26 cellular contexts compared by ENCODE assay signal in the genomic region with DNA sequence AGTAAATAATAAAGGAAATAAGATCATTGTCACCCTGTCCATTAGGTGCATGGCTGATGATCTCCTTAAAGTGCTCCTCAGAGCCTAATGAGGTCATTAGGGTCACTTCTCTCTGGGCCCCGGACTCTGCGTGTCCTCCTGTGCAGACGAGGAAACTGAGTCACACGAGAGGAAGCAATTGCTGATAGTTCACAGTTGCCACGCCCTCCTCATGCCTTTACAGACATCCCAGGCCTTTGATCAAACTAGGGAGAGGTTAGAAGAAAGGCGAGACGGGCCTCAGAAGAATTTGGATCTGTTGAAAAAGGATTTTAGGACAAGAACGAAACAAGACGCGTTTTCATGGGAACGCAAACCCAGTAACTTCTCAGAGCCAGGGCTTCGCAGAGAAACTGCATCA. TPM values are rescaled to one million over a fixed set of nuclear protein-coding genes. Genes with fewer than 3 reads are reported as not detected.
DNase-seq lines count a peak whose midpoint lies in the region; ATAC-seq, FAIRE-seq and TF ChIP-seq lines count a peak whose summit lies in the region.
"Had no signal": no experiment of that assay in that cellular context is flagged by ENCODE, and none has a peak within 500 bp of the region (broad histone marks: within the 10 kb centered on the region; RNA-seq: fewer than 3 reads in every experiment).

No MANE protein-coding gene starts in this region.

- TF ChIP-seq CTCF in H1 (IDR thresholded peaks at IDR 0.05; ENCODE audit: control extremely low read depth in 1 of 3, insufficient read depth in 1 of 3, low read depth in 1 of 3, low read length in 3 of 3) (no peak), neural crest cell (conservative IDR thresholded peaks at IDR 0.05) (no peak)

- no peak overlapping the region for H3K4me3 ChIP-seq in CD4-positive, alpha-beta memory T cell (ENCODE audit: low read length in 2 of 2)
- peak overlapping the region; percentile 49; the same call in 1 of the 2 replicates for H3K4me3 ChIP-seq in HUES48 (ENCODE audit: low read depth, low read length)
- peak overlapping the region in 2 of 4 experiments; percentile 11 to 53; a peak in 4 of 8 replicates for H3K4me3 ChIP-seq in H1 (ENCODE audit: extremely low read depth in 1 of 4, insufficient read depth in 2 of 4, low read depth in 3 of 4, low read length in 4 of 4)
- H3K4me3 ChIP-seq: HAP-1, sigmoid colon had no signal

- peak overlapping the region; percentile 68 to 73 for H3K4me2 ChIP-seq in H1 (ENCODE audit: insufficient read depth in 1 of 2, low read depth in 2 of 2, low read length in 2 of 2)

- 33% methylated on average over 12 of the region's 12 CpGs; no CpG with 5 or more reads in 1 of the 2 experiments for WGBS in H1 (ENCODE audit: extremely low coverage in 1 of 2, insufficient coverage in 1 of 2, insufficient read length in 1 of 2, insufficient replicate concordance in 2 of 2, low coverage in 1 of 2, low lambda C conversion rate in 2 of 2, missing lambda C conversion rate in 1 of 2), 2 experiments

- H3K4me1 Mint-ChIP-seq in CD4-positive, alpha-beta memory T cell = peaks cover 7 to 24% (median 10%) of the 10 kb centered on the region in 4 donors
- peaks cover 56% of the 10 kb centered on the region for H3K4me1 Mint-ChIP-seq in neural crest cell
- no peaks in the 10 kb centered on the region for H3K4me1 Mint-ChIP-seq in activated CD8-positive, alpha-beta memory T cell treated with anti-CD3 and anti-CD28 coated beads, Interleukin-2, amount 10 ng/mL, durations not matched to agents 7 days and 5 days

- no peak for ATAC-seq in activated CD8-positive, alpha-beta memory T cell treated with anti-CD3 and anti-CD28 coated beads, Interleukin-2, amount 10 ng/mL, durations not matched to agents 7 days and 5 days
- no peak for ATAC-seq in GM21528 (IDR thresholded peaks at IDR 0.05; ENCODE audit: low FRiP score, unreplicated experiment)
- ATAC-seq: Right ventricle myocardium inferior had no signal

- H2BK120ac ChIP-seq in H1 (replicated peaks; ENCODE audit: low read depth, low read length) = no peak overlapping the region

- DNase-seq in CD4-positive, alpha-beta memory T cell = no peak
- DNase-seq in H1 (ENCODE audit: low read depth in 1 of 2, low spot score in 2 of 2) (no peak), neural crest cell (ENCODE audit: low read depth, low spot score) (no peak), NCI-H187 (lab: John Stamatoyannopoulos, UW) (no peak), NCI-H2196 (lab: John Stamatoyannopoulos, UW; ENCODE audit: unreplicated experiment) (no peak)
- DNase-seq in activated CD8-positive, alpha-beta memory T cell treated with anti-CD3 and anti-CD28 coated beads, Interleukin-2, amount 10 ng/mL, durations not matched to agents 7 days and 5 days = no peak
- DNase-seq: activated naive CD4-positive, alpha-beta T cell treated with anti-CD3 and anti-CD28 coated beads, Interleukin-2, amount 50 U/mL, for 16 hours; activated T-cell treated with anti-CD3 and anti-CD28 coated beads, Interleukin-2, amount 50 U/mL, for 48 hours; aorta; effector CD4-positive, alpha-beta T cell; EL; erythroblast; foreskin fibroblast; Karpas-422; kidney glomerular epithelial cell; mammary epithelial cell; naive B cell; NCI-H1048; NCI-H2029; sigmoid colon; SW 1271 had no signal

- no peaks in the 10 kb centered on the region for H3K9me3 ChIP-seq in CD4-positive, alpha-beta memory T cell (ENCODE audit: control insufficient read depth in 1 of 2, low read length in 2 of 2)
- no peaks in the 10 kb centered on the region for H3K9me3 ChIP-seq in HUES48 (ENCODE audit: control insufficient read depth, insufficient read depth, low read length)
- no peaks in the 10 kb centered on the region for H3K9me3 ChIP-seq in H1 (ENCODE audit: insufficient read depth in 2 of 2, low read depth in 1 of 2, low read length in 1 of 2)
- H3K9me3 ChIP-seq: HAP-1, sigmoid colon had no signal

- H3K27ac Mint-ChIP-seq in CD4-positive, alpha-beta memory T cell = no peak overlapping the region
- H3K27ac Mint-ChIP-seq in neural crest cell (ENCODE audit: unreplicated experiment) = peak overlapping the region; percentile 71
- no peak overlapping the region for H3K27ac Mint-ChIP-seq in activated CD8-positive, alpha-beta memory T cell treated with anti-CD3 and anti-CD28 coated beads, Interleukin-2, amount 10 ng/mL, durations not matched to agents 7 days and 5 days
- H3K27ac Mint-ChIP-seq: naive B cell had no signal

- H2AFZ ChIP-seq in H1 (ENCODE audit: low read length) = peak overlapping the region; percentile 4; the same call in 1 of the 2 replicates

- peak overlapping the region; percentile 30; the same call in 1 of the 2 replicates for H2AK5ac ChIP-seq in H1 (ENCODE audit: low read depth, low read length)

- H3K79me1 ChIP-seq in H1 (ENCODE audit: low read depth, low read length) = no peaks in the 10 kb centered on the region

- H3K56ac ChIP-seq in H1 (replicated peaks; ENCODE audit: insufficient read length, low read depth, low read length) = no peak overlapping the region

- no peak overlapping the region for H4K5ac ChIP-seq in H1 (ENCODE audit: insufficient read length, low read depth, low read length)

- no peak overlapping the region for H4K8ac ChIP-seq in H1 (ENCODE audit: extremely low read depth, insufficient read depth, low read length)

- H3K9me3 Mint-ChIP-seq in CD4-positive, alpha-beta memory T cell = peaks cover 0 to 1% (median 0%) of the 10 kb centered on the region in 8 donors
- no peaks in the 10 kb centered on the region for H3K9me3 Mint-ChIP-seq in neural crest cell
- H3K9me3 Mint-ChIP-seq in activated CD8-positive, alpha-beta memory T cell treated with anti-CD3 and anti-CD28 coated beads, Interleukin-2, amount 10 ng/mL, durations not matched to agents 7 days and 5 days (ENCODE audit: low read depth) = no peaks in the 10 kb centered on the region

- H3K18ac ChIP-seq in H1 (ENCODE audit: extremely low read depth, low read length) = peak overlapping the region; percentile 1; the same call in 1 of the 2 replicates

- no peak overlapping the region for H3K27ac ChIP-seq in CD4-positive, alpha-beta memory T cell (ENCODE audit: low read depth, low read length)
- H3K27ac ChIP-seq in HUES48 (ENCODE audit: low read depth, low read length) (peak overlapping the region; percentile 71), H1 (ENCODE audit: low read depth, low read length) (no peak overlapping the region)
- H3K27ac ChIP-seq: C4-2B, sigmoid colon had no signal

- intact Hi-C loops in CD4-positive, alpha-beta memory T cell (cut with micrococcal nuclease) = no loop called here

- peaks cover 9% of the 10 kb centered on the region for H3K27me3 ChIP-seq in CD4-positive, alpha-beta memory T cell (ENCODE audit: insufficient read depth, low read length)
- H3K27me3 ChIP-seq in HUES48 (ENCODE audit: control insufficient read depth, insufficient read depth, low read length) = peaks cover 65% of the 10 kb centered on the region
- peaks cover 6 to 48% (median 39%) of the 10 kb centered on the region in 4 experiments for H3K27me3 ChIP-seq in H1 (replicated peaks in 1 of 4; ENCODE audit: control insufficient read depth in 3 of 4, extremely low read depth in 1 of 4, insufficient read depth in 3 of 4, low read length in 3 of 4)

- no peaks in the 10 kb centered on the region for H3K36me3 ChIP-seq in CD4-positive, alpha-beta memory T cell (ENCODE audit: insufficient read depth, low read length)
- no peaks in the 10 kb centered on the region for H3K36me3 ChIP-seq in HUES48 (ENCODE audit: control insufficient read depth, insufficient read depth, low read length)
- H3K36me3 ChIP-seq in H1 (ENCODE audit: control insufficient read depth in 2 of 4, insufficient read depth in 4 of 4, low read length in 3 of 4) = no peaks in the 10 kb centered on the region
- H3K36me3 ChIP-seq: HAP-1, sigmoid colon had no signal

- H3K4me3 Mint-ChIP-seq in CD4-positive, alpha-beta memory T cell = peak overlapping the region in 6 of 8 donors; percentile 8 to 61 (median 39)
- peak overlapping the region; percentile 64 for H3K4me3 Mint-ChIP-seq in neural crest cell
- no peak overlapping the region for H3K4me3 Mint-ChIP-seq in activated CD8-positive, alpha-beta memory T cell treated with anti-CD3 and anti-CD28 coated beads, Interleukin-2, amount 10 ng/mL, durations not matched to agents 7 days and 5 days

- peaks cover 12% of the 10 kb centered on the region for H3K4me1 ChIP-seq in CD4-positive, alpha-beta memory T cell (ENCODE audit: insufficient read depth, low read length)
- H3K4me1 ChIP-seq in HUES48 (ENCODE audit: control insufficient read depth, insufficient read depth, low read length) (peaks cover 39% of the 10 kb centered on the region), H1 (replicated peaks in 1 of 4; ENCODE audit: control insufficient read depth in 3 of 4, insufficient read depth in 4 of 4, low read length in 3 of 4) (peaks cover 9 to 20% (median 16%) of the 10 kb centered on the region in 4 experiments)

- no peaks in the 10 kb centered on the region for H3K79me2 ChIP-seq in H1 (ENCODE audit: control insufficient read depth in 1 of 2, insufficient read depth in 2 of 2, low read length in 2 of 2)

- H2BK5ac ChIP-seq in H1 (ENCODE audit: low read depth, low read length) = peak overlapping the region; percentile 6; the same call in 1 of the 2 replicates

- CTCF ChIA-PET in CD4-positive, alpha-beta memory T cell (lab: Charles Lee; ENCODE audit: partially characterized antibody) = no interaction called here
- CTCF ChIA-PET in H1 (lab: Charles Lee; ENCODE audit: partially characterized antibody) = no interaction called here
- CTCF ChIA-PET in activated CD8-positive, alpha-beta memory T cell treated with anti-CD3 and anti-CD28 coated beads, Interleukin-2, amount 10 ng/mL, durations not matched to agents 7 days and 5 days (lab: Charles Lee) = no interaction called here

- no peak for TF ChIP-seq EP300 in H1 (IDR thresholded peaks at IDR 0.05; ENCODE audit: borderline replicate concordance in 1 of 2, low read depth in 2 of 2, low read length in 2 of 2)

- peak overlapping the region; percentile 43 for H2BK20ac ChIP-seq in H1 (ENCODE audit: low read length)

- H3K9ac ChIP-seq in HUES48 (ENCODE audit: low read depth, low read length) = no peak overlapping the region
- H3K9ac ChIP-seq in H1 (replicated peaks in 1 of 4; ENCODE audit: extremely low read depth in 1 of 4, low read depth in 3 of 4, low read length in 3 of 4) = no peak overlapping the region

- no peak overlapping the region for H3K4ac ChIP-seq in H1 (replicated peaks; ENCODE audit: insufficient read length, low read depth, low read length)

- H3K23ac ChIP-seq in H1 (ENCODE audit: insufficient read length) = no peak overlapping the region

- peaks cover 31 to 60% of the 10 kb centered on the region in 2 donors for H3K27me3 Mint-ChIP-seq in CD4-positive, alpha-beta memory T cell
- H3K27me3 Mint-ChIP-seq in neural crest cell (ENCODE audit: low read depth) = peaks cover 71% of the 10 kb centered on the region
- H3K27me3 Mint-ChIP-seq in activated CD8-positive, alpha-beta memory T cell treated with anti-CD3 and anti-CD28 coated beads, Interleukin-2, amount 10 ng/mL, durations not matched to agents 7 days and 5 days = peaks cover 54% of the 10 kb centered on the region

- no peak for TF ChIP-seq RAD21 in H1 (IDR thresholded peaks at IDR 0.05 in 1 of 2, conservative IDR thresholded peaks at IDR 0.05 in 1 of 2; ENCODE audit: low read depth in 2 of 2, low read length in 2 of 2)

- H2BK12ac ChIP-seq in H1 (ENCODE audit: low read depth, low read length) = peak overlapping the region; percentile 97

- POLR2A ChIA-PET in CD4-positive, alpha-beta memory T cell (lab: Charles Lee; ENCODE audit: partially characterized antibody) = no interaction called here
- POLR2A ChIA-PET in H1 (lab: Charles Lee; ENCODE audit: partially characterized antibody) = no interaction called here

- H4K91ac ChIP-seq in H1 (replicated peaks; ENCODE audit: insufficient read length, low read length) = no peak overlapping the region

- TF ChIP-seq POLR2A in H1 (IDR thresholded peaks at IDR 0.05; ENCODE audit: control extremely low read depth in 1 of 2, low read depth in 2 of 2, low read length in 2 of 2) = no peak

- H3K36me3 Mint-ChIP-seq in CD4-positive, alpha-beta memory T cell = no peaks in the 10 kb centered on the region
- H3K36me3 Mint-ChIP-seq in neural crest cell (ENCODE audit: low read depth) = no peaks in the 10 kb centered on the region
- H3K36me3 Mint-ChIP-seq in activated CD8-positive, alpha-beta memory T cell treated with anti-CD3 and anti-CD28 coated beads, Interleukin-2, amount 10 ng/mL, durations not matched to agents 7 days and 5 days = no peaks in the 10 kb centered on the region
- H3K36me3 Mint-ChIP-seq: naive B cell had no signal

- H4K20me1 ChIP-seq in H1 (replicated peaks in 1 of 2; ENCODE audit: control insufficient read depth in 1 of 2, insufficient read depth in 2 of 2, low read length in 2 of 2) = no peaks in the 10 kb centered on the region

- no peak for FAIRE-seq in H1 (lab: Jason Lieb, UNC)

- H2BK15ac ChIP-seq in H1 (ENCODE audit: low read length) = peak overlapping the region; percentile 3; the same call in 1 of the 2 replicates

- H3K14ac ChIP-seq in H1 (ENCODE audit: insufficient read length) = no peak overlapping the region

- peaks cover 5% of the 10 kb centered on the region; the same call in 1 of the 2 replicates for H3K23me2 ChIP-seq in H1 (ENCODE audit: low read depth, low read length)

RNA-seq across cellular contexts. Expression of gene MSX2, which starts 32.0 kb away (rescaled TPM):
- under 1 TPM in 1 of 2 experiments, not detected in 1; 0.30 TPM for total RNA-seq in CD4-positive, alpha-beta memory T cell
- not detected for polyA plus RNA-seq in CD4-positive, alpha-beta memory T cell
- total RNA-seq in H1 (2021; fragmentation: NEBNext Ultra II Directional; extraction: Animal tissue kit (Norgen Biotek cat#: 25700)) = 0.38 and 0.47 TPM in 2 replicates
- polyA plus RNA-seq in H1 (2011; rRNA removed) = 0.24 and 0.30 TPM in 2 replicates
- 0.30 TPM for polyA plus RNA-seq in H1 (2011; cell fraction: cytosol; rRNA removed)
- polyA plus RNA-seq in H1 (2011; cell fraction: nucleus; rRNA removed) = 0.86 TPM
- polyA plus RNA-seq in H1 (2012, experiment 1 of 2) = 0.20 to 0.70 TPM (median 0.50 TPM) in 4 replicates
- polyA plus RNA-seq in H1 (2012, experiment 2 of 2) = 0.46 TPM
- 0.43 TPM for polyA plus RNA-seq in H1 (2013, experiment 1 of 2)
- 0.42 TPM for polyA plus RNA-seq in H1 (2013, experiment 2 of 2)
- polyA minus RNA-seq in H1 (2011; rRNA and poly(A)+ RNA removed) = 0.29 and 0.73 TPM in 2 replicates
- polyA minus RNA-seq in H1 (2011; cell fraction: cytosol; rRNA and poly(A)+ RNA removed) = 2.0 TPM
- not detected for polyA minus RNA-seq in H1 (2011; cell fraction: nucleus; rRNA and poly(A)+ RNA removed)
- 0.89 and 1.1 TPM in 2 replicates for total RNA-seq in neural crest cell
- not detected for total RNA-seq in activated CD8-positive, alpha-beta memory T cell treated with anti-CD3 and anti-CD28 coated beads, Interleukin-2, amount 10 ng/mL, durations not matched to agents 7 days and 5 days
